Comparison of ENCODE assay signal across 16 cellular contexts in genomic region chr12:40236357-40236850, GRCh38. TPM values are rescaled to one million over a fixed set of nuclear protein-coding genes. Genes with fewer than 3 reads are reported as not detected.
DNase-seq lines count a peak whose midpoint lies in the region; ATAC-seq and TF ChIP-seq lines count a peak whose summit lies in the region.
"Had no signal": no experiment of that assay in that cellular context is flagged by ENCODE, and none has a peak within 500 bp of the region (broad histone marks: within the 10 kb centered on the region; RNA-seq: fewer than 3 reads in every experiment).

No MANE protein-coding gene starts in this region.

- H3T11ph ChIP-seq in H9 (ENCODE audit: low read length), result no peak overlapping the region

- H4K91ac ChIP-seq in H9 (ENCODE audit: insufficient read length, low read depth, low read length), result no peak overlapping the region

- no peak overlapping the region for H3K18ac ChIP-seq in H9 (ENCODE audit: insufficient read length, low read depth, low read length)

- no peak overlapping the region for H2BK120ac ChIP-seq in H9 (ENCODE audit: low read depth, low read length, poor library complexity, severe bottlenecking)

- H3K4ac ChIP-seq in H9 (ENCODE audit: low read depth, low read length), result no peak overlapping the region

- H3K27me3 ChIP-seq in H9 (ENCODE audit: insufficient read depth, low read length) (no peaks in the 10 kb centered on the region), left lung (no peaks in the 10 kb centered on the region), dorsolateral prefrontal cortex (no peaks in the 10 kb centered on the region)

- peaks cover 74 to 83% of the 10 kb centered on the region in 2 donors for H3K36me3 Mint-ChIP-seq in CD14-positive monocyte
- no peaks in the 10 kb centered on the region for H3K36me3 Mint-ChIP-seq in H9 (ENCODE audit: insufficient read depth in 1 of 3, low read depth in 3 of 3)
- H3K36me3 Mint-ChIP-seq in progenitor cell of endocrine pancreas (ENCODE audit: insufficient read depth), result no peaks in the 10 kb centered on the region
- H3K36me3 Mint-ChIP-seq: CD4-positive, alpha-beta memory T cell had no signal

- no peak overlapping the region for H2AFZ ChIP-seq in H9 (ENCODE audit: low read length)

- H3K27me3 Mint-ChIP-seq in CD14-positive monocyte (ENCODE audit: low read depth in 3 of 3) (no peaks in the 10 kb centered on the region), H9 (ENCODE audit: low read depth) (no peaks in the 10 kb centered on the region), progenitor cell of endocrine pancreas (no peaks in the 10 kb centered on the region)

- H3K9ac ChIP-seq in H9 (ENCODE audit: extremely low read depth, insufficient read length, low read length), result no peak overlapping the region

- H3K4me3 Mint-ChIP-seq in CD14-positive monocyte (no peak overlapping the region), H9 (no peak overlapping the region), progenitor cell of endocrine pancreas (ENCODE audit: low read depth) (no peak overlapping the region)
- H3K4me3 Mint-ChIP-seq: CD4-positive, alpha-beta memory T cell had no signal

- H3K56ac ChIP-seq in H9 (ENCODE audit: insufficient read length, low read depth, low read length), result no peak overlapping the region

- TF ChIP-seq CTCF in CD14-positive monocyte (IDR thresholded peaks at IDR 0.05) (no peak), H9 (conservative IDR thresholded peaks at IDR 0.05) (no peak), left lung (IDR thresholded peaks at IDR 0.05) (no peak), progenitor cell of endocrine pancreas (IDR thresholded peaks at IDR 0.05; ENCODE audit: unreplicated experiment) (no peak), dorsolateral prefrontal cortex (IDR thresholded peaks at IDR 0.05 in 54 of 56, conservative IDR thresholded peaks at IDR 0.05 in 2 of 56; ENCODE audit: low read depth in 1 of 56, partially characterized antibody in 56 of 56) (no peak)

- no peaks in the 10 kb centered on the region for H3K79me1 ChIP-seq in H9 (ENCODE audit: insufficient read depth, low read depth, low read length, poor library complexity, severe bottlenecking)

- no CpG with 5 or more reads among the region's 3 CpGs for WGBS in H9 (ENCODE audit: extremely low coverage, insufficient read length, low lambda C conversion rate)

- H4K5ac ChIP-seq in H9 (ENCODE audit: insufficient read length, low read depth, low read length), result no peak overlapping the region

- H3K4me1 Mint-ChIP-seq in CD14-positive monocyte, result peaks cover 40% of the 10 kb centered on the region
- H3K4me1 Mint-ChIP-seq in H9, result no peaks in the 10 kb centered on the region
- peaks cover 14% of the 10 kb centered on the region for H3K4me1 Mint-ChIP-seq in progenitor cell of endocrine pancreas (ENCODE audit: low read depth)
- H3K4me1 Mint-ChIP-seq: CD4-positive, alpha-beta memory T cell had no signal

- H2AK5ac ChIP-seq in H9 (ENCODE audit: insufficient read length, low read length), result no peak overlapping the region

- peaks cover 0 to 75% of the 10 kb centered on the region in 2 donors for H3K36me3 ChIP-seq in left lung

- no peak overlapping the region for H3K4me2 ChIP-seq in H9 (ENCODE audit: insufficient read depth, insufficient read length, low read length)

- H3K27ac ChIP-seq in H9 (ENCODE audit: insufficient read length, low read depth, low read length) (no peak overlapping the region), left lung (peak overlapping the region in 1 of 2 donors; percentile 31), dorsolateral prefrontal cortex (no peak overlapping the region)

- H2BK20ac ChIP-seq in H9 (ENCODE audit: low read depth, low read length, poor library complexity, severe bottlenecking), result no peak overlapping the region

- no peaks in the 10 kb centered on the region for H3K23me2 ChIP-seq in H9 (ENCODE audit: insufficient read length, low read depth, low read length, poor library complexity, severe bottlenecking)

- H3K27ac Mint-ChIP-seq in CD14-positive monocyte (peak overlapping the region in 6 of 7 donors; percentile 4 to 72 (median 54)), H9 (peak overlapping the region in 2 of 3 experiments; percentile 4 to 22; a peak in 3 of 7 replicates), progenitor cell of endocrine pancreas (peak overlapping the region; percentile 42)
- H3K27ac Mint-ChIP-seq: CD4-positive, alpha-beta memory T cell had no signal

- H2BK15ac ChIP-seq in H9 (ENCODE audit: low read depth, low read length), result no peak overlapping the region

- no peak overlapping the region for H2BK5ac ChIP-seq in H9 (ENCODE audit: insufficient read length, low read length)

- H2BK12ac ChIP-seq in H9 (ENCODE audit: insufficient read length, low read depth, low read length), result no peak overlapping the region

- H3K23ac ChIP-seq in H9 (ENCODE audit: insufficient read length, low read depth, low read length), result no peak overlapping the region

- intact Hi-C loops in CD14-positive monocyte (cut with micrococcal nuclease) (no loop called here), left lung (cut with DNase I) (no loop called here), dorsolateral prefrontal cortex (cut with DNase I) (no loop called here)

- H3K9me3 Mint-ChIP-seq in CD14-positive monocyte, result no peaks in the 10 kb centered on the region
- no peaks in the 10 kb centered on the region for H3K9me3 Mint-ChIP-seq in H9
- H3K9me3 Mint-ChIP-seq in progenitor cell of endocrine pancreas (ENCODE audit: low read depth), result no peaks in the 10 kb centered on the region

- H3K4me1 ChIP-seq in H9 (ENCODE audit: insufficient read depth, low read length), result no peaks in the 10 kb centered on the region
- peaks cover 0 to 11% of the 10 kb centered on the region in 2 donors for H3K4me1 ChIP-seq in left lung

- ATAC-seq in left lung, result peak; percentile 23
- ATAC-seq in HG03460 (IDR thresholded peaks at IDR 0.05; ENCODE audit: unreplicated experiment), result no peak

- H4K20me1 ChIP-seq in H9 (ENCODE audit: control insufficient read depth, insufficient read depth, insufficient read length), result no peaks in the 10 kb centered on the region

- H3K79me2 ChIP-seq in H9 (ENCODE audit: insufficient read depth, low read length), result no peaks in the 10 kb centered on the region

- H3K9me3 ChIP-seq in H9 (ENCODE audit: control insufficient read depth, low read depth, low read length) (no peaks in the 10 kb centered on the region), left lung (no peaks in the 10 kb centered on the region)

- H3K4me3 ChIP-seq in left lung, result no peak overlapping the region
- no peak overlapping the region for H3K4me3 ChIP-seq in dorsolateral prefrontal cortex

- DNase-seq in CD14-positive monocyte (ENCODE audit: low spot score), result no peak
- no peak for DNase-seq in H9
- no peak for DNase-seq in left lung
- no peak for DNase-seq in progenitor cell of endocrine pancreas (ENCODE audit: low spot score, unreplicated experiment)
- DNase-seq in NCI-H2196 treated with DMSO at 0.1 percent for 48 hours (lab: John Stamatoyannopoulos, UW; ENCODE audit: unreplicated experiment), result no peak
- no peak for DNase-seq in dorsolateral prefrontal cortex
- DNase-seq in MV-4-11 (lab: John Stamatoyannopoulos, UW), result no peak
- DNase-seq: ACHN; C1 segment of cervical spinal cord; CD4-positive, alpha-beta memory T cell; COR-L47; DND-41; GDM1; IMR-90 had no signal

- H4K8ac ChIP-seq in H9 (replicated peaks; ENCODE audit: insufficient read length, low read depth, low read length), result no peak overlapping the region

- no peak overlapping the region for H3K14ac ChIP-seq in H9 (ENCODE audit: insufficient read depth, low read length)

RNA-seq across cellular contexts. Expression of gene LRRK2, which starts 11.6 kb away (rescaled TPM):
- polyA plus RNA-seq in CD14-positive monocyte, result 10 to 100 TPM; 47.7 to 47.9 TPM
- 0.11 and 0.17 TPM in 2 replicates for total RNA-seq in H9 (2021)
- 100 to 1,000 TPM; 351 to 515 TPM for total RNA-seq in left lung
- total RNA-seq in progenitor cell of endocrine pancreas, result 0.49 and 0.72 TPM in 2 replicates
- total RNA-seq in dorsolateral prefrontal cortex, result 10 to 100 TPM; 19.4 to 44.8 (median 31.0) TPM
- total RNA-seq: HT-29 had no signal

Comparison
In these comparisons a context has a peak if more than half of its experiments do, and no peak if none do; other contexts are left out.
1. RNA of gene LRRK2, which starts 11.6 kb away (total RNA-seq): 351 to 515 TPM in left lung and 19.4 to 44.8 TPM in dorsolateral prefrontal cortex; 0.49 to 0.72 TPM in progenitor cell of endocrine pancreas and 0.11 to 0.17 TPM in H9; every median in the first group is over 10 times any median in the second.
2. Peak in every context shown above with its lines, with median percentiles within 50 percentile points of each other: H3K27ac Mint-ChIP-seq.